ENCODE assay signal across 21 cellular contexts in the genomic region with DNA sequence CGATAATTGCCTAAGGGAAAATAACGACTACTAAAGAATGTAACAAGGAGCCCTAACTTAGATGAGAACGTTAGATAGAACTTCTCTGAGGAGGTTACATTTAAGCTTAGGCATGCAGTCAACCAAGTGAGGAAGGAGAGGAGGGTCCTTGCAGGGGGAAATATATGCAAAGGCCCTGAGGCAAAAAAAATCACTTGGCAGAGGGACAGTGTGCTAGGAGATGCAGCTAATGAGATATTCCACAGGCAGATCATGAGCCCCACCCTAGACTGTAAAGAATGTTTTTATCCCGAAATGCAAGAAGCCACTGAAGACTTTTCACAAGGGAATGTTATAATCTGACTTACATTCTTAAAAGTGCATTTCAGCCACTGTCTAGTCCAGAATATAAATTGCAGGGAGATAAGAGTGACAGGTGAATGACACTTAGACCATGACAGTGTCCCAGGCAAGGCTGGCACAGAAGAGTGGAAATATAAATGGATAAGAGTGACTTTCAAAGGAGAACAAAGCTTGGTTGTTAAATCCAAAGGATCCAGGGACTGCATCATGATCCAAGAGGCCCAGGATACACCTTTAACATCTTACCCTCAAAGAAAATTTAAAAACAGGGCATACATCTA.
DNase-seq lines count a peak whose midpoint lies in the region; ATAC-seq and TF ChIP-seq lines count a peak whose summit lies in the region.
"Had no signal": no experiment of that assay in that cellular context is flagged by ENCODE, and none has a peak within 500 bp of the region (broad histone marks: within the 10 kb centered on the region; RNA-seq: fewer than 3 reads in every experiment).

No MANE protein-coding gene starts in this region.

- no peak overlapping the region for H3K9ac ChIP-seq in mesendoderm (ENCODE audit: low read length)

- no peak overlapping the region for H2AFZ ChIP-seq in PC-9

- ATAC-seq in left ventricle myocardium superior (peak; percentile 64), HG03378 (IDR thresholded peaks at IDR 0.05; ENCODE audit: unreplicated experiment) (no peak)

- H2AK5ac ChIP-seq in mesendoderm (ENCODE audit: low read length): no peak overlapping the region

- H3K27me3 ChIP-seq in right atrium auricular region (no peaks in the 10 kb centered on the region), PC-9 (ENCODE audit: insufficient read depth, low read depth) (no peaks in the 10 kb centered on the region), mesendoderm (ENCODE audit: insufficient read depth, low read length, poor library complexity) (no peaks in the 10 kb centered on the region)
- H3K27me3 ChIP-seq: MG63 had no signal

- no peak overlapping the region for H3K18ac ChIP-seq in mesendoderm (ENCODE audit: low read length)

- no peaks in the 10 kb centered on the region for H3K4me1 ChIP-seq in right atrium auricular region
- H3K4me1 ChIP-seq in PC-9 (replicated peaks; ENCODE audit: insufficient read depth): peaks cover 25% of the 10 kb centered on the region
- H3K4me1 ChIP-seq in mesendoderm (ENCODE audit: control insufficient read depth, low read depth, low read length): peaks cover 5% of the 10 kb centered on the region

- H3K23ac ChIP-seq in mesendoderm (ENCODE audit: low read length): no peak overlapping the region

- peaks cover 14% of the 10 kb centered on the region for H3K79me2 ChIP-seq in PC-9 (ENCODE audit: low read depth)
- H3K79me2 ChIP-seq in mesendoderm (ENCODE audit: control insufficient read depth, insufficient read depth, low read length): peaks cover 5% of the 10 kb centered on the region

- no peak for DNase-seq in left ventricle myocardium superior
- no peak for DNase-seq in right atrium auricular region (ENCODE audit: low spot score)
- DNase-seq in PC-9: no peak
- DNase-seq in mesendoderm: peak; percentile 84
- no peak for DNase-seq in HPDE6-E6E7 (ENCODE audit: extremely low spot score)
- no peak for DNase-seq in GM10266 (ENCODE audit: extremely low spot score)
- DNase-seq: 8988T; DMS153; GF-D8; KBM-7; MG63; NCI-H1105 treated with DMSO at 0.1 percent for 48 hours; NCI-H146; NCI-H1930; NCI-H446 treated with DMSO at 0.1 percent for 48 hours; NCI-H526; NCI-H82; NK-92 treated with Interleukin-12 subunit alpha and Interleukin-12 subunit beta, amount 100 ng/mL, for 24 hours; SHP77 treated with DMSO at 0.1 percent for 48 hours had no signal

- H3K79me1 ChIP-seq in mesendoderm (ENCODE audit: low read length): peaks cover 5% of the 10 kb centered on the region

- no peaks in the 10 kb centered on the region for H4K20me1 ChIP-seq in PC-9 (ENCODE audit: insufficient read depth)

- no peak overlapping the region for H4K8ac ChIP-seq in mesendoderm (ENCODE audit: low read depth, low read length)

- H4K5ac ChIP-seq in mesendoderm (ENCODE audit: low read length): no peak overlapping the region

- TF ChIP-seq CTCF in right atrium auricular region (IDR thresholded peaks at IDR 0.05) (no peak), PC-9 (conservative IDR thresholded peaks at IDR 0.05) (no peak), GM10266 (IDR thresholded peaks at IDR 0.05; ENCODE audit: control insufficient read depth, insufficient read depth, low read depth, missing control alignments) (no peak)

- H3K27ac ChIP-seq in right atrium auricular region (no peak overlapping the region), PC-9 (peak overlapping the region; percentile 48), mesendoderm (ENCODE audit: low read depth, low read length) (no peak overlapping the region)
- H3K27ac ChIP-seq: RWPE1 had no signal

- no TSS peak for BruUV-seq in PC-9 (replicated peaks; lab: Mats Ljungman, UMichigan)

- peaks cover 5% of the 10 kb centered on the region for H3F3A ChIP-seq in PC-9 (ENCODE audit: insufficient read depth, low read depth)

- H3K4me2 ChIP-seq in PC-9 (peak overlapping the region; percentile 48), mesendoderm (ENCODE audit: low read length) (no peak overlapping the region)

- H3K4ac ChIP-seq in mesendoderm (ENCODE audit: low read depth, low read length): no peak overlapping the region

- no peak overlapping the region for H2BK15ac ChIP-seq in mesendoderm (replicated peaks; ENCODE audit: low read depth)

- H3K4me3 ChIP-seq in right atrium auricular region (no peak overlapping the region), PC-9 (no peak overlapping the region; the same call in 1 of the 2 replicates), mesendoderm (ENCODE audit: low read length) (no peak overlapping the region)
- H3K4me3 ChIP-seq: MG63 had no signal

- H3K9me2 ChIP-seq in PC-9 (ENCODE audit: insufficient read depth): no peaks in the 10 kb centered on the region

- POLR2A ChIA-PET in PC-9 (lab: Charles Lee; ENCODE audit: unreplicated experiment): no interaction called here

- no peak overlapping the region for H2BK120ac ChIP-seq in mesendoderm (ENCODE audit: low read depth, low read length)

- H3K9me3 ChIP-seq in right atrium auricular region (no peaks in the 10 kb centered on the region), PC-9 (ENCODE audit: insufficient read depth, low read depth) (0 out of 2 replicates have a peak, but pooled peaks cover 4% of the 10 kb centered on the region)
- H3K9me3 ChIP-seq: MG63 had no signal

- CTCF ChIA-PET in PC-9 (lab: Charles Lee): interaction anchor here (0.6 kb wide), 1 partner anchor 52 kb away, joined by 3 read pairs; no protein-coding TSS in a partner anchor

- H3K56ac ChIP-seq in mesendoderm (ENCODE audit: low read length): no peak overlapping the region

- no peak overlapping the region for H2BK5ac ChIP-seq in mesendoderm (ENCODE audit: low read length)

- no peaks in the 10 kb centered on the region for H3K36me3 ChIP-seq in right atrium auricular region
- H3K36me3 ChIP-seq in PC-9 (ENCODE audit: low read depth): no peaks in the 10 kb centered on the region
- H3K36me3 ChIP-seq in mesendoderm (ENCODE audit: control insufficient read depth, insufficient read depth, low read length): no peaks in the 10 kb centered on the region
- H3K36me3 ChIP-seq: MG63 had no signal

- WGBS in mesendoderm (ENCODE audit: extremely low coverage, insufficient coverage, low lambda C conversion rate): no CpG with 5 or more reads among the region's 4 CpGs

- intact Hi-C loops in left ventricle myocardium superior (cut with micrococcal nuclease) (no loop called here), PC-9 (cut with micrococcal nuclease; ENCODE audit: unreplicated experiment) (no loop called here)
